23 cellular contexts compared by ENCODE assay signal in the genomic region with DNA sequence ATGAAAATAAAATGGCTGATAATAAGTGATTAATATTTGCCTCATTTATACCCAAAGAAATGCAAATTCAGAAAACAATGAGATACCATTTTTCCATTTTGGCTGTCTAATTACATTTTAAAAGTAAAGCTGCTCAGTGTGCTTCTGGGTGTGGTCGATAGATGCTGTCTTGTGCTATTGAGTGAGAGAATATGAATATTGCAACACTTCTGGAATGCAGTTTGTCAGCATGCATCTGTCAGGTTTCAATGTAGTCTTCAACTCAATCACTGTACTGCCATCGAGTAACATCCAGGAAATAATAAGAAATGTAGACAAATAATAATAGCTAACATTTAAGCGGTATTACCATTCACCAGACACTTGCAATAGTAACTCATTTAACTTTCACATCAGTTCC. TPM values are rescaled to one million over a fixed set of nuclear protein-coding genes. Genes with fewer than 3 reads are reported as not detected.
DNase-seq lines count a peak whose midpoint lies in the region; ATAC-seq, FAIRE-seq and TF ChIP-seq lines count a peak whose summit lies in the region.
"Had no signal": no experiment of that assay in that cellular context is flagged by ENCODE, and none has a peak within 500 bp of the region (broad histone marks: within the 10 kb centered on the region; RNA-seq: fewer than 3 reads in every experiment).

No MANE protein-coding gene starts in this region.

- no TSS peak for BruUV-seq in IMR-90 (replicated peaks; lab: Mats Ljungman, UMichigan)

- H3K4me1 ChIP-seq in IMR-90 (ENCODE audit: control insufficient read depth, insufficient read depth, low read length) (peaks cover 1% of the 10 kb centered on the region; the same call in 1 of the 2 replicates), small intestine (ENCODE audit: control insufficient read depth in 2 of 2, insufficient read depth in 1 of 2, low read depth in 1 of 2, low read length in 1 of 2) (peaks cover 3% of the 10 kb centered on the region in 2 donors)

- CTCF ChIA-PET in IMR-90 (lab: Yijun Ruan, JAX), result no interaction called here

- H2AK9ac ChIP-seq in IMR-90 (replicated peaks; ENCODE audit: low read depth, low read length, poor library complexity), result no peak overlapping the region

- no peak overlapping the region for H3K56ac ChIP-seq in IMR-90 (ENCODE audit: extremely low read depth, insufficient read depth, low read length)

- H2BK5ac ChIP-seq in IMR-90 (ENCODE audit: low read depth, low read length, poor library complexity, severe bottlenecking), result no peak overlapping the region

- no peak overlapping the region for H2BK20ac ChIP-seq in IMR-90 (ENCODE audit: low read depth, low read length)

- no peak for TF ChIP-seq RAD21 in IMR-90 (IDR thresholded peaks at IDR 0.05; ENCODE audit: low read length)

- no peak for TF ChIP-seq POLR2A in IMR-90 (IDR thresholded peaks at IDR 0.05; ENCODE audit: low read depth, low read length)

- H3K36me3 ChIP-seq in IMR-90 (ENCODE audit: control insufficient read depth, insufficient read depth, low read length), result no peaks in the 10 kb centered on the region
- peaks cover 2% of the 10 kb centered on the region in 2 donors for H3K36me3 ChIP-seq in small intestine (ENCODE audit: control insufficient read depth in 2 of 2, insufficient read depth in 2 of 2, low read length in 2 of 2)
- H3K36me3 ChIP-seq: BLaER1, SJSA1 had no signal

- H3K27ac ChIP-seq in IMR-90 (ENCODE audit: insufficient read depth, low read length), result no peak overlapping the region
- H3K27ac ChIP-seq in small intestine (ENCODE audit: low read depth in 1 of 2, low read length in 1 of 2), result no peak overlapping the region
- no peak overlapping the region for H3K27ac ChIP-seq in dorsolateral prefrontal cortex
- H3K27ac ChIP-seq: BLaER1, SJSA1 had no signal

- no peaks in the 10 kb centered on the region for H3K27me3 Mint-ChIP-seq in activated T-cell treated with anti-CD3 and anti-CD28 coated beads, Interleukin-2, amount 50 U/mL, for 24 hours
- no peaks in the 10 kb centered on the region for H3K27me3 Mint-ChIP-seq in activated naive CD8-positive, alpha-beta T cell treated with anti-CD3 and anti-CD28 coated beads, Interleukin-2, amount 10 ng/mL, durations not matched to agents 7 days and 5 days
- peaks cover 4 to 8% (median 4%) of the 10 kb centered on the region in 3 donors for H3K27me3 Mint-ChIP-seq in immature natural killer cell (ENCODE audit: low read depth in 3 of 3)
- H3K27me3 Mint-ChIP-seq: stimulated activated memory B cell treated with anti-CD40 and anti-IgM and Interleukin-4, amounts not matched to agents 10 μg/mL and 1 μg/mL and 100 μg/mL, for 72 hours had no signal

- intact Hi-C loops in IMR-90 (cut with micrococcal nuclease), result loop anchor here (5.0 to 10.0 kb wide), 3 partner anchors 195 to 475 kb away; no protein-coding TSS in a partner anchor
- intact Hi-C loops in dorsolateral prefrontal cortex (cut with DNase I), result loop anchor here in 1 of 2 donors (10.0 kb wide), 1 partner anchor 115 kb away; no protein-coding TSS in a partner anchor

- H3K36me3 Mint-ChIP-seq in activated T-cell treated with anti-CD3 and anti-CD28 coated beads, Interleukin-2, amount 50 U/mL, for 24 hours (ENCODE audit: low read depth), result peaks cover 74% of the 10 kb centered on the region
- H3K36me3 Mint-ChIP-seq in activated naive CD8-positive, alpha-beta T cell treated with anti-CD3 and anti-CD28 coated beads, Interleukin-2, amount 10 ng/mL, durations not matched to agents 7 days and 5 days, result peaks cover 70% of the 10 kb centered on the region
- peaks cover 17 to 32% (median 22%) of the 10 kb centered on the region in 3 donors for H3K36me3 Mint-ChIP-seq in immature natural killer cell
- H3K36me3 Mint-ChIP-seq: mesothelial cell of epicardium had no signal

- TF ChIP-seq CTCF in IMR-90 (conservative IDR thresholded peaks at IDR 0.05; ENCODE audit: low read depth, low read length) (no peak), dorsolateral prefrontal cortex (IDR thresholded peaks at IDR 0.05 in 54 of 56, conservative IDR thresholded peaks at IDR 0.05 in 2 of 56; ENCODE audit: low read depth in 1 of 56, partially characterized antibody in 56 of 56) (no peak)

- DNase-seq in activated T-cell treated with anti-CD3 and anti-CD28 coated beads, Interleukin-2, amount 50 U/mL, for 24 hours, result no peak
- no peak for DNase-seq in activated T-cell treated with anti-CD3 and anti-CD28 coated beads, Interleukin-2, amount 50 U/mL, for 1 hour
- DNase-seq in IMR-90 (no peak), immature natural killer cell (no peak), small intestine (no peak), dorsolateral prefrontal cortex (no peak)
- no peak for DNase-seq in activated naive CD8-positive, alpha-beta T cell treated with anti-CD3 and anti-CD28 coated beads, Interleukin-2, amount 10 ng/mL, durations not matched to agents 7 days and 5 days
- DNase-seq: activated gamma-delta T cell; cerebellar nuclear complex; effector memory CD4-positive, alpha-beta T cell; glutamatergic neuron; NCI-H1436 treated with DMSO at 0.1 percent for 48 hours; NCI-H2171; NCI-H526 treated with DMSO at 0.1 percent for 48 hours had no signal

- peak overlapping the region; percentile 98 for H3K4me3 Mint-ChIP-seq in activated T-cell treated with anti-CD3 and anti-CD28 coated beads, Interleukin-2, amount 50 U/mL, for 24 hours
- peak overlapping the region; percentile 28 for H3K4me3 Mint-ChIP-seq in activated naive CD8-positive, alpha-beta T cell treated with anti-CD3 and anti-CD28 coated beads, Interleukin-2, amount 10 ng/mL, durations not matched to agents 7 days and 5 days
- H3K4me3 Mint-ChIP-seq in immature natural killer cell, result peak overlapping the region; percentile 26 to 100 (median 98)
- H3K4me3 Mint-ChIP-seq: mesothelial cell of epicardium; stimulated activated memory B cell treated with anti-CD40 and anti-IgM and Interleukin-4, amounts not matched to agents 10 μg/mL and 1 μg/mL and 100 μg/mL, for 72 hours had no signal

- dilution Hi-C loops in IMR-90 (cut with HindIII; ENCODE audit: low sequenced_read_pairs, unreplicated experiment), result no loop called here

- POLR2A ChIA-PET in IMR-90 (lab: Charles Lee; ENCODE audit: unreplicated experiment), result no interaction called here
- POLR2A ChIA-PET in activated naive CD8-positive, alpha-beta T cell treated with anti-CD3 and anti-CD28 coated beads, Interleukin-2, amount 10 ng/mL, durations not matched to agents 7 days and 5 days (lab: Charles Lee), result no interaction called here

- H2BK15ac ChIP-seq in IMR-90 (ENCODE audit: low read depth, low read length), result no peak overlapping the region

- H3K9ac ChIP-seq in IMR-90 (ENCODE audit: low read depth, low read length), result no peak overlapping the region
- H3K9ac ChIP-seq: BLaER1 had no signal

- H3K4me1 Mint-ChIP-seq in activated T-cell treated with anti-CD3 and anti-CD28 coated beads, Interleukin-2, amount 50 U/mL, for 24 hours (ENCODE audit: low read depth), result peaks cover 87% of the 10 kb centered on the region
- H3K4me1 Mint-ChIP-seq in activated naive CD8-positive, alpha-beta T cell treated with anti-CD3 and anti-CD28 coated beads, Interleukin-2, amount 10 ng/mL, durations not matched to agents 7 days and 5 days, result peaks cover 55% of the 10 kb centered on the region
- peaks cover 71 to 88% of the 10 kb centered on the region in 2 donors for H3K4me1 Mint-ChIP-seq in immature natural killer cell

- H4K20me1 ChIP-seq in IMR-90 (ENCODE audit: insufficient read depth, low read length), result no peaks in the 10 kb centered on the region
- H4K20me1 ChIP-seq: BLaER1 had no signal

- H4K91ac ChIP-seq in IMR-90 (ENCODE audit: insufficient read depth, low read depth, low read length), result no peak overlapping the region

- no peak overlapping the region for H2AK5ac ChIP-seq in IMR-90 (ENCODE audit: low read depth, low read length)

- peaks cover 10% of the 10 kb centered on the region for H3K9me3 Mint-ChIP-seq in activated T-cell treated with anti-CD3 and anti-CD28 coated beads, Interleukin-2, amount 50 U/mL, for 24 hours
- H3K9me3 Mint-ChIP-seq in activated naive CD8-positive, alpha-beta T cell treated with anti-CD3 and anti-CD28 coated beads, Interleukin-2, amount 10 ng/mL, durations not matched to agents 7 days and 5 days, result peaks cover 13% of the 10 kb centered on the region
- H3K9me3 Mint-ChIP-seq in immature natural killer cell, result no peaks in the 10 kb centered on the region
- H3K9me3 Mint-ChIP-seq: mesothelial cell of epicardium; stimulated activated memory B cell treated with anti-CD40 and anti-IgM and Interleukin-4, amounts not matched to agents 10 μg/mL and 1 μg/mL and 100 μg/mL, for 72 hours had no signal

- H3K18ac ChIP-seq in IMR-90 (ENCODE audit: low read depth, low read length), result no peak overlapping the region

- H3K9me3 ChIP-seq in IMR-90 (ENCODE audit: control insufficient read depth, insufficient read depth, low read length), result no peaks in the 10 kb centered on the region
- no peaks in the 10 kb centered on the region for H3K9me3 ChIP-seq in small intestine (ENCODE audit: control insufficient read depth, low read depth)
- H3K9me3 ChIP-seq: BLaER1, SJSA1 had no signal

- no peak overlapping the region for H3K4me2 ChIP-seq in IMR-90 (ENCODE audit: low read depth, low read length)
- H3K4me2 ChIP-seq: BLaER1 had no signal

- H3K79me1 ChIP-seq in IMR-90 (ENCODE audit: low read depth in 1 of 2, low read length in 2 of 2), result no peaks in the 10 kb centered on the region

- H3K9me1 ChIP-seq in IMR-90 (ENCODE audit: insufficient read depth, low read length), result no peaks in the 10 kb centered on the region

- in situ Hi-C loops in IMR-90 (cut with MboI; ENCODE audit: low sequenced_read_pairs), result loop anchor here (5.0 kb wide), 1 partner anchor 107 kb away; no protein-coding TSS in a partner anchor

- no peak overlapping the region for H3K14ac ChIP-seq in IMR-90 (replicated peaks; ENCODE audit: low read depth, low read length)

- H3K23ac ChIP-seq in IMR-90 (ENCODE audit: low read depth, low read length), result no peak overlapping the region

- WGBS in IMR-90 (ENCODE audit: extremely low coverage in 2 of 2, insufficient read length in 1 of 2), 2 experiments, result no CpG with 5 or more reads among the region's 3 CpGs
- 80 to 85% (median 82%) methylated on average over 3 of the region's 3 CpGs for WGBS in small intestine, 3 donors

- no peak overlapping the region for H4K8ac ChIP-seq in IMR-90 (ENCODE audit: low read depth in 2 of 2, low read length in 2 of 2)

- H3K27ac Mint-ChIP-seq in activated T-cell treated with anti-CD3 and anti-CD28 coated beads, Interleukin-2, amount 50 U/mL, for 24 hours, result peak overlapping the region; percentile 52
- H3K27ac Mint-ChIP-seq in activated naive CD8-positive, alpha-beta T cell treated with anti-CD3 and anti-CD28 coated beads, Interleukin-2, amount 10 ng/mL, durations not matched to agents 7 days and 5 days, result no peak overlapping the region
- peak overlapping the region in 5 of 6 donors; percentile 16 to 97 (median 96) for H3K27ac Mint-ChIP-seq in immature natural killer cell
- H3K27ac Mint-ChIP-seq: mesothelial cell of epicardium; stimulated activated memory B cell treated with anti-CD40 and anti-IgM and Interleukin-4, amounts not matched to agents 10 μg/mL and 1 μg/mL and 100 μg/mL, for 72 hours had no signal

- H3K4me3 ChIP-seq in IMR-90 (ENCODE audit: insufficient read depth, low read depth, low read length) (no peak overlapping the region), small intestine (ENCODE audit: low read depth in 1 of 2, low read length in 2 of 2) (no peak overlapping the region), dorsolateral prefrontal cortex (no peak overlapping the region)
- H3K4me3 ChIP-seq: BLaER1, SJSA1 had no signal

- ATAC-seq in IMR-90 (ENCODE audit: low read depth) (no peak), HG02763 (IDR thresholded peaks at IDR 0.05; ENCODE audit: unreplicated experiment) (no peak)
- no peak for ATAC-seq in activated naive CD8-positive, alpha-beta T cell treated with anti-CD3 and anti-CD28 coated beads, Interleukin-2, amount 10 ng/mL, durations not matched to agents 7 days and 5 days (ENCODE audit: low read depth)
- ATAC-seq: stimulated activated memory B cell treated with anti-CD40 and anti-IgM and Interleukin-4, amounts not matched to agents 10 μg/mL and 1 μg/mL and 100 μg/mL, for 72 hours had no signal

- no peak for FAIRE-seq in small intestine (lab: Jason Lieb, UNC)
- FAIRE-seq: astrocyte, GM18507 had no signal

- H2BK120ac ChIP-seq in IMR-90 (ENCODE audit: low read depth, low read length), result no peak overlapping the region

- no peak overlapping the region for H4K5ac ChIP-seq in IMR-90 (ENCODE audit: low read depth, low read length)

- no peaks in the 10 kb centered on the region for H3K27me3 ChIP-seq in IMR-90 (ENCODE audit: control insufficient read depth, insufficient read depth, low read length)
- H3K27me3 ChIP-seq in small intestine (ENCODE audit: control insufficient read depth in 2 of 2, insufficient read depth in 2 of 2, low read length in 2 of 2), result no peaks in the 10 kb centered on the region
- H3K27me3 ChIP-seq in dorsolateral prefrontal cortex, result no peaks in the 10 kb centered on the region

- H2AFZ ChIP-seq in IMR-90 (replicated peaks; ENCODE audit: low read length, poor library complexity), result no peak overlapping the region

- no peak overlapping the region for H3K4ac ChIP-seq in IMR-90 (ENCODE audit: low read depth, low read length)

RNA-seq across cellular contexts. Expression of a gene that starts 3.9 kb away (rescaled TPM):
- total RNA-seq in IMR-90 (2012; rRNA removed) (0.18 and 0.28 TPM in 2 replicates), dorsolateral prefrontal cortex (10 to 100 TPM in 1 of 120 experiments, 1 to 10 TPM in 96, under 1 TPM in 19, not detected in 4; 0.22 to 10.2 (median 2.3) TPM)
- polyA plus RNA-seq in IMR-90 (2012; rRNA removed) (0.14 and 0.24 TPM in 2 replicates), immature natural killer cell (10 to 100 TPM; 32.9 to 49.9 (median 37.4) TPM), small intestine (1 to 10 TPM; 2.2 to 5.2 (median 3.8) TPM)
- polyA plus RNA-seq in IMR-90 (2012; cell fraction: cytosol; rRNA removed), result 0.03 and 0.08 TPM in 2 replicates
- 0.09 and 0.46 TPM in 2 replicates for polyA plus RNA-seq in IMR-90 (2012; cell fraction: nucleus; rRNA removed; ENCODE audit: low replicate concordance)
- total RNA-seq in activated naive CD8-positive, alpha-beta T cell treated with anti-CD3 and anti-CD28 coated beads, Interleukin-2, amount 10 ng/mL, durations not matched to agents 7 days and 5 days, result 10 to 100 TPM; 37.3 to 40.3 TPM
- total RNA-seq: M059J, SJSA1 had no signal

RNA-seq across cellular contexts. Expression of a gene that starts 48.2 kb away (rescaled TPM):
- total RNA-seq in IMR-90 (2012; rRNA removed) (under 0.01 TPM in 2 replicates), dorsolateral prefrontal cortex (100 to 1,000 TPM in 1 of 120 experiments, 10 to 100 TPM in 49, 1 to 10 TPM in 49, under 1 TPM in 15, not detected in 6; 0.11 to 104 (median 8.3) TPM)
- polyA plus RNA-seq in IMR-90 (2012; rRNA removed) (0.14 TPM in 1 of 2 replicates, not detected in the other), immature natural killer cell (1 to 10 TPM in 1 of 3 donors, under 1 TPM in 1, not detected in 1; 0.48 to 1.8 TPM), small intestine (10 to 100 TPM in 1 of 3 donors, 1 to 10 TPM in 2; 1.4 to 14.6 (median 3.4) TPM)
- polyA plus RNA-seq in IMR-90 (2012; cell fraction: cytosol; rRNA removed), result 0.01 TPM in 1 of 2 replicates, not detected in the other
- polyA plus RNA-seq in IMR-90 (2012; cell fraction: nucleus; rRNA removed; ENCODE audit: low replicate concordance), result 0.02 and 0.21 TPM in 2 replicates
- not detected for total RNA-seq in activated naive CD8-positive, alpha-beta T cell treated with anti-CD3 and anti-CD28 coated beads, Interleukin-2, amount 10 ng/mL, durations not matched to agents 7 days and 5 days
- total RNA-seq: M059J, SJSA1 had no signal
- polyA plus RNA-seq: neural cell had no signal

Comparison
In these comparisons a context has a peak if more than half of its experiments do, and no peak if none do; other contexts are left out.
1. H3K4me3 Mint-ChIP-seq: peak in every context shown above with its lines; median percentile 98 in activated T-cell treated with anti-CD3 and anti-CD28 coated beads, Interleukin-2, amount 50 U/mL, for 24 hours; 98 in immature natural killer cell; 28 in activated naive CD8-positive, alpha-beta T cell treated with anti-CD3 and anti-CD28 coated beads, Interleukin-2, amount 10 ng/mL, durations not matched to agents 7 days and 5 days.